In genomic region chr15:66228807-66229557, GRCh38 we compare ENCODE assay signal across 17 cellular contexts. TPM values are rescaled to one million over a fixed set of nuclear protein-coding genes. Genes with fewer than 3 reads are reported as not detected.
DNase-seq lines count a peak whose midpoint lies in the region; ATAC-seq, FAIRE-seq and TF ChIP-seq lines count a peak whose summit lies in the region.
"Had no signal": no experiment of that assay in that cellular context is flagged by ENCODE, and none has a peak within 500 bp of the region (broad histone marks: within the 10 kb centered on the region; RNA-seq: fewer than 3 reads in every experiment).

No MANE protein-coding gene starts in this region.

- TF ChIP-seq POLR2A in HepG2 (IDR thresholded peaks at IDR 0.05; ENCODE audit: insufficient read depth in 1 of 2, low read depth in 2 of 2, low read length in 2 of 2) (no peak), right lobe of liver (IDR thresholded peaks at IDR 0.05) (no peak), K562 (conservative IDR thresholded peaks at IDR 0.05) (no peak)

- H3K4me2 ChIP-seq in HepG2 (ENCODE audit: low read depth, low read length) (no peak overlapping the region), K562 (ENCODE audit: insufficient read depth, low read length) (no peak overlapping the region)
- H3K4me2 ChIP-seq: A549 had no signal

- H3K79me2 ChIP-seq in HepG2 (ENCODE audit: insufficient read depth, low read length) (no peaks in the 10 kb centered on the region), K562 (ENCODE audit: control insufficient read depth, insufficient read depth, low read length) (no peaks in the 10 kb centered on the region)

- CTCF ChIA-PET in HepG2 (lab: Yijun Ruan, JAX; ENCODE audit: low intra/inter-chr PET ratio, low total read pairs) (no interaction called here), K562 (lab: Yijun Ruan, JAX; ENCODE audit: low intra/inter-chr PET ratio) (no interaction called here)

- no peaks in the 10 kb centered on the region for H3K4me1 ChIP-seq in HepG2 (ENCODE audit: insufficient read depth, low read length)
- no peaks in the 10 kb centered on the region for H3K4me1 ChIP-seq in right lobe of liver
- H3K4me1 ChIP-seq in K562 (replicated peaks in 1 of 2; ENCODE audit: control insufficient read depth in 2 of 2, insufficient read depth in 2 of 2, low read length in 2 of 2) = peaks cover 0 to 4% of the 10 kb centered on the region in 2 experiments; a peak in 2 of 5 replicates
- no peaks in the 10 kb centered on the region for H3K4me1 ChIP-seq in SJCRH30
- H3K4me1 ChIP-seq: BE2C had no signal

- H3K9me3 ChIP-seq in HepG2 (ENCODE audit: low read length) = no peaks in the 10 kb centered on the region
- no peaks in the 10 kb centered on the region for H3K9me3 ChIP-seq in right lobe of liver
- no peaks in the 10 kb centered on the region for H3K9me3 ChIP-seq in K562 (replicated peaks; ENCODE audit: control insufficient read depth, insufficient read depth, low read depth, low read length)
- H3K9me3 ChIP-seq in SJCRH30 (replicated peaks) = no peaks in the 10 kb centered on the region
- H3K9me3 ChIP-seq: A549, BE2C had no signal

- WGBS in HepG2 (ENCODE audit: low lambda C conversion rate) = 27% methylated on average over 9 of the region's 12 CpGs
- 83% methylated on average over 7 of the region's 12 CpGs for WGBS in right lobe of liver (ENCODE audit: insufficient coverage, low coverage, low lambda C conversion rate, missing lambda C conversion rate)
- WGBS in K562 (ENCODE audit: insufficient coverage, low coverage, missing lambda C conversion rate) = 18% methylated on average over 11 of the region's 12 CpGs

- FAIRE-seq in HepG2 (lab: Jason Lieb, UNC) (no peak), K562 (lab: Jason Lieb, UNC) (no peak)
- FAIRE-seq: A549, D721Med had no signal

- DNase-seq in HepG2 (ENCODE audit: low spot score) (no peak), right lobe of liver (no peak), K562 (ENCODE audit: extremely low read depth in 1 of 4, low spot score in 3 of 4) (no peak), posterior vena cava (ENCODE audit: low spot score) (peak; percentile 26), SJCRH30 (no peak), foreskin melanocyte (no peak), COR-L47 (lab: John Stamatoyannopoulos, UW) (no peak)
- DNase-seq: BE2C; CD4-positive, alpha-beta memory T cell; DMS53; GF-D8; HCEC 1CT had no signal

- no peak for TF ChIP-seq CTCF in HepG2 (CRISPR knock-in tag; IDR thresholded peaks at IDR 0.05)
- TF ChIP-seq CTCF in right lobe of liver (IDR thresholded peaks at IDR 0.05) = no peak
- TF ChIP-seq CTCF in K562 (IDR thresholded peaks at IDR 0.05 in 2 of 3, conservative IDR thresholded peaks at IDR 0.05 in 1 of 3; ENCODE audit: insufficient read depth in 2 of 3, low read depth in 1 of 3, low read length in 3 of 3) = no peak

- TF ChIP-seq EP300 in HepG2 (IDR thresholded peaks at IDR 0.05; ENCODE audit: low read depth in 2 of 2, low read length in 2 of 2) (no peak), HepG2 (CRISPR knock-in tag; IDR thresholded peaks at IDR 0.05; ENCODE audit: borderline replicate concordance) (no peak), K562 (IDR thresholded peaks at IDR 0.05; ENCODE audit: low read length) (no peak)

- no peak for ATAC-seq in HepG2
- no peak for ATAC-seq in right lobe of liver
- 0 out of 3 replicates have a peak, but pooled peaks have one; percentile 11 for ATAC-seq in K562
- ATAC-seq: A549 had no signal

- H2AFZ ChIP-seq in HepG2 (ENCODE audit: low read length) (no peak overlapping the region), K562 (ENCODE audit: low read depth, low read length) (no peak overlapping the region)

- intact Hi-C loops in HepG2 (cut with micrococcal nuclease; ENCODE audit: unreplicated experiment) = no loop called here
- intact Hi-C loops in right lobe of liver (cut with DNase I) = no loop called here
- intact Hi-C loops in K562 (cut with micrococcal nuclease) = no loop called here
- intact Hi-C loops in posterior vena cava (cut with DNase I) = no loop called here

- POLR2A ChIA-PET in HepG2 (lab: Yijun Ruan, JAX) (no interaction called here), K562 (lab: Yijun Ruan, JAX) (interaction anchor here (0.7 to 2.3 kb wide), 4 partner anchors 11 to 353 kb away, joined by 3 to 9 read pairs (median 4); partner anchors contain the start of gene SNAPC5)

- no peaks in the 10 kb centered on the region for H3K36me3 ChIP-seq in HepG2 (replicated peaks in 1 of 2; ENCODE audit: control insufficient read depth in 1 of 2, insufficient read depth in 2 of 2, low read length in 2 of 2)
- H3K36me3 ChIP-seq in right lobe of liver = no peaks in the 10 kb centered on the region
- H3K36me3 ChIP-seq in K562 (ENCODE audit: control insufficient read depth, insufficient read depth, low read length) = no peaks in the 10 kb centered on the region
- H3K36me3 ChIP-seq in SJCRH30 = no peaks in the 10 kb centered on the region
- H3K36me3 ChIP-seq: BE2C had no signal

- in situ Hi-C loops in HepG2 (cut with HindIII; ENCODE audit: extremely low pct_ligation_motif_present, low pct_unique_long_range_greater_than_20kb) = no loop called here
- in situ Hi-C loops in K562 (cut with MboI) = no loop called here

- H3K27ac ChIP-seq in HepG2 (ENCODE audit: extremely low read length, insufficient read depth, low read length) (no peak overlapping the region), right lobe of liver (no peak overlapping the region), K562 (ENCODE audit: extremely low read depth, low read depth, low read length) (no peak overlapping the region), SJCRH30 (no peak overlapping the region)
- H3K27ac ChIP-seq: A549, C4-2B, HL-60 had no signal

- H3K9ac ChIP-seq in HepG2 (ENCODE audit: insufficient read depth, low read depth, low read length) = no peak overlapping the region
- no peak overlapping the region for H3K9ac ChIP-seq in K562 (ENCODE audit: insufficient read depth in 1 of 2, low read depth in 2 of 2, low read length in 2 of 2)

- H3K27me3 ChIP-seq in HepG2 (ENCODE audit: control insufficient read depth in 1 of 2, insufficient read depth in 2 of 2, low read length in 2 of 2) = peaks cover 3 to 37% of the 10 kb centered on the region in 2 experiments
- no peaks in the 10 kb centered on the region for H3K27me3 ChIP-seq in right lobe of liver
- peaks cover 6 to 13% of the 10 kb centered on the region in 2 experiments; a peak in 3 of 5 replicates for H3K27me3 ChIP-seq in K562 (ENCODE audit: control insufficient read depth in 2 of 2, insufficient read depth in 2 of 2, low read length in 2 of 2)
- no peaks in the 10 kb centered on the region for H3K27me3 ChIP-seq in SJCRH30
- H3K27me3 ChIP-seq: BE2C had no signal

- H3K4me3 ChIP-seq in HepG2 (replicated peaks in 1 of 3; ENCODE audit: insufficient read depth in 1 of 3, low read depth in 2 of 3, low read length in 3 of 3) = no peak overlapping the region
- H3K4me3 ChIP-seq in right lobe of liver = no peak overlapping the region
- no peak overlapping the region for H3K4me3 ChIP-seq in K562
- no peak overlapping the region for H3K4me3 ChIP-seq in SJCRH30
- H3K4me3 ChIP-seq: A549 had no signal

- TF ChIP-seq RAD21 in HepG2 (CRISPR knock-in tag; IDR thresholded peaks at IDR 0.05) = no peak
- no peak for TF ChIP-seq RAD21 in K562 (CRISPR knock-in tag; conservative IDR thresholded peaks at IDR 0.05 in 1 of 2, IDR thresholded peaks at IDR 0.05 in 1 of 2)

- no peaks in the 10 kb centered on the region for H3K9me1 ChIP-seq in K562 (ENCODE audit: control insufficient read depth, insufficient read depth, low read length)

- BruUV-seq in HepG2 (replicated peaks; lab: Mats Ljungman, UMichigan) (no TSS peak), K562 (replicated peaks; lab: Mats Ljungman, UMichigan) (no TSS peak)

- H4K20me1 ChIP-seq in HepG2 (ENCODE audit: insufficient read depth, low read length) (no peaks in the 10 kb centered on the region), K562 (replicated peaks; ENCODE audit: control insufficient read depth, insufficient read depth, low read length) (no peaks in the 10 kb centered on the region)

RNA-seq across cellular contexts. Expression of gene MEGF11, which starts 24.6 kb away (rescaled TPM):
- total RNA-seq in HepG2 (2016; rRNA removed; fragmentation: Illumina TruSeq; extraction: Trizol) = not detected in 2 replicates
- not detected in 2 replicates for total RNA-seq in HepG2 (2016; cell fraction: cytosol; rRNA removed; fragmentation: Illumina TruSeq; extraction: Trizol; ENCODE audit: low read depth)
- total RNA-seq in HepG2 (2016; cell fraction: insoluble cytoplasmic fraction; rRNA removed; fragmentation: Illumina TruSeq; extraction: Trizol) = not detected in 2 replicates
- not detected in 2 replicates for total RNA-seq in HepG2 (2016; cell fraction: membrane; rRNA removed; fragmentation: Illumina TruSeq; extraction: Trizol)
- total RNA-seq in HepG2 (2016; cell fraction: nucleus; rRNA removed; fragmentation: Illumina TruSeq; extraction: Trizol) = not detected in 2 replicates
- polyA plus RNA-seq in HepG2 (2011; rRNA removed) = not detected in 2 replicates
- polyA plus RNA-seq in HepG2 (2011; cell fraction: cytosol; rRNA removed) = not detected in 2 replicates
- 0.50 TPM in 1 of 2 replicates, not detected in the other for polyA plus RNA-seq in HepG2 (2011; cell fraction: nucleus; rRNA removed)
- 0.31 and 0.35 TPM in 2 replicates for polyA plus RNA-seq in HepG2 (2012)
- polyA plus RNA-seq in HepG2 (2016; cell fraction: cytosol; fragmentation: Illumina TruSeq; extraction: Trizol; ENCODE audit: low read depth) = not detected in 2 replicates
- polyA plus RNA-seq in HepG2 (2016; cell fraction: insoluble cytoplasmic fraction; fragmentation: Illumina TruSeq; extraction: Trizol; ENCODE audit: low read depth) = not detected in 2 replicates
- not detected in 2 replicates for polyA plus RNA-seq in HepG2 (2016; cell fraction: membrane; fragmentation: Illumina TruSeq; extraction: Trizol; ENCODE audit: low read depth)
- not detected in 2 replicates for polyA plus RNA-seq in HepG2 (2016; cell fraction: nucleus; fragmentation: Illumina TruSeq; extraction: Trizol; ENCODE audit: insufficient read depth, low read depth)
- not detected in 2 replicates for polyA minus RNA-seq in HepG2 (2011; rRNA and poly(A)+ RNA removed; ENCODE audit: low replicate concordance)
- not detected in 2 replicates for polyA minus RNA-seq in HepG2 (2011; cell fraction: cytosol; rRNA and poly(A)+ RNA removed)
- polyA minus RNA-seq in HepG2 (2011; cell fraction: nucleus; rRNA and poly(A)+ RNA removed) = 0.37 and 1.0 TPM in 2 replicates
- total RNA-seq in right lobe of liver = not detected
- 0.26 TPM in 1 of 2 replicates, not detected in the other for total RNA-seq in K562 (2011; cell fraction: chromatin; rRNA removed; ENCODE audit: low replicate concordance)
- total RNA-seq in K562 (2011; cell fraction: nucleolus; rRNA removed) = 0.66 TPM in 1 of 2 replicates, not detected in the other
- 0.46 TPM in 1 of 2 replicates, not detected in the other for total RNA-seq in K562 (2011; cell fraction: nucleoplasm; rRNA removed)
- not detected in 2 replicates for total RNA-seq in K562 (2014; rRNA removed)
- not detected in 2 replicates for total RNA-seq in K562 (2014; rRNA removed; fragmentation: Illumina TruSeq; extraction: Trizol)
- not detected in 2 replicates for total RNA-seq in K562 (2015; rRNA removed; fragmentation: Illumina TruSeq; extraction: Trizol)
- not detected in 2 replicates for total RNA-seq in K562 (2021)
- not detected in 2 replicates for polyA plus RNA-seq in K562 (2011; rRNA removed)
- 0.18 TPM in 1 of 2 replicates, not detected in the other for polyA plus RNA-seq in K562 (2011; cell fraction: cytosol; rRNA removed)
- not detected in 2 replicates for polyA plus RNA-seq in K562 (2011; cell fraction: nucleus; rRNA removed)
- 0.44 and 1.9 TPM in 2 replicates for polyA plus RNA-seq in K562 (2012)
- polyA plus RNA-seq in K562 (2014; fragmentation: Illumina TruSeq; extraction: Trizol) = not detected in 2 replicates
- polyA plus RNA-seq in K562 (2014; fragmentation: Nextera tagmentation; extraction: Ambion mirVana) = under 1 TPM; 0.06 to 0.20 TPM
- polyA plus RNA-seq in K562 (2014; rRNA removed) = 0.23 TPM in 1 of 2 replicates, not detected in the other
- polyA minus RNA-seq in K562 (2011; rRNA and poly(A)+ RNA removed) = not detected in 2 replicates
- not detected in 2 replicates for polyA minus RNA-seq in K562 (2011; cell fraction: cytosol; rRNA and poly(A)+ RNA removed)
- polyA minus RNA-seq in K562 (2011; cell fraction: nucleus; rRNA and poly(A)+ RNA removed) = 0.44 TPM in 1 of 2 replicates, not detected in the other
- under 1 TPM in 1 of 2 donors, not detected in 1; 0.05 TPM for total RNA-seq in posterior vena cava
- 7.3 and 8.7 TPM in 2 replicates for total RNA-seq in SJCRH30 (2014; rRNA removed; shearing (Covaris generic))
- total RNA-seq: CD4-positive, alpha-beta memory T cell had no signal
- polyA plus RNA-seq: AG04450 had no signal
